In the genomic region with DNA sequence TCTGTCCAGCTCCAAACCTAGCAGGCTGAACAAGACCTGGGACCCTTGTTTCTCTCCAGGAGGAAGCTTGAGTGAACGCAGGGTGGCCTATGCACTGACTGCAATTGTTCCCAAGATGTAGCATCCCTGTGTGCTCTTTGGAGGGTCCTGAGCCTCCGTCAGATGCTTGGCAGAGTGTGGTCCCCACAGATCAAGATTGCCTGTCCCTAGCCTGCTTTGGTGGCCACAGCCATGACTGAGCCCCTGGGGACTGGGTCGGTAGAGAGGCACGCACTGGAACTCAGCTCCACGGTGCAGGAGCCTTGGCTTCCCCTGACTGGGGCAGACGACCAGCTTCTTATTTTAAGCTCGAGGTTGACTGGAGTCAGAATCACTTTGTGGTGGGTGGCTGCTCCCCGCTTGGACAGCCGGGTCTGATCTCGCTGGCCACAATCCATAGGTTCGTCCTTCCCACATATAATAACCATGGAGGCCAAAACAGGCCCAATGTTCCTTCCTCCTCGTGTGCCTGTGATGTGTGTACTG, we compare ENCODE assay signal across 8 cellular contexts.
DNase-seq lines count a peak whose midpoint lies in the region; ATAC-seq and TF ChIP-seq lines count a peak whose summit lies in the region.
"Had no signal": no experiment of that assay in that cellular context is flagged by ENCODE, and none has a peak within 500 bp of the region (broad histone marks: within the 10 kb centered on the region; RNA-seq: fewer than 3 reads in every experiment).

No MANE protein-coding gene starts in this region.

- H2AFZ ChIP-seq in IMR-90 (replicated peaks; ENCODE audit: low read length, poor library complexity) (no peak overlapping the region), Karpas-422 (ENCODE audit: low read length) (no peak overlapping the region)

- H3K27me3 ChIP-seq in IMR-90 (ENCODE audit: control insufficient read depth, insufficient read depth, low read length), result no peaks in the 10 kb centered on the region
- no peaks in the 10 kb centered on the region for H3K27me3 ChIP-seq in esophagus (ENCODE audit: control insufficient read depth in 1 of 2, insufficient read depth in 2 of 2, low read length in 2 of 2)
- H3K27me3 ChIP-seq in stomach smooth muscle (ENCODE audit: control insufficient read depth in 1 of 2, insufficient read depth in 2 of 2, low read length in 2 of 2), result no peaks in the 10 kb centered on the region
- H3K27me3 ChIP-seq in Karpas-422 (ENCODE audit: low read length), result 0 out of 2 replicates have a peak, but pooled peaks cover 3% of the 10 kb centered on the region

- peak overlapping the region; percentile 13 for H4K5ac ChIP-seq in IMR-90 (ENCODE audit: low read depth, low read length)

- no peaks in the 10 kb centered on the region for H3K9me2 ChIP-seq in Karpas-422 (replicated peaks; ENCODE audit: insufficient read depth, low read length)

- peaks cover 39% of the 10 kb centered on the region for H3K9me1 ChIP-seq in IMR-90 (ENCODE audit: insufficient read depth, low read length)

- no peak overlapping the region for H3K23ac ChIP-seq in IMR-90 (ENCODE audit: low read depth, low read length)

- DNase-seq in IMR-90, result no peak
- DNase-seq in DMS 273 (lab: John Stamatoyannopoulos, UW; ENCODE audit: unreplicated experiment), result no peak
- DNase-seq in Karpas-422, result no peak
- DNase-seq: erythroblast had no signal

- no peak overlapping the region for H3K56ac ChIP-seq in IMR-90 (ENCODE audit: extremely low read depth, insufficient read depth, low read length)

- no peaks in the 10 kb centered on the region for H3K79me2 ChIP-seq in Karpas-422 (ENCODE audit: low read length)

- H3K36me3 ChIP-seq in IMR-90 (ENCODE audit: control insufficient read depth, insufficient read depth, low read length), result peaks cover 22% of the 10 kb centered on the region; the same call in 1 of the 2 replicates
- H3K36me3 ChIP-seq in esophagus (ENCODE audit: control insufficient read depth in 2 of 2, insufficient read depth in 2 of 2, low read length in 1 of 2), result peaks cover 3 to 5% of the 10 kb centered on the region in 2 donors
- H3K36me3 ChIP-seq in stomach smooth muscle (ENCODE audit: control insufficient read depth in 2 of 2, insufficient read depth in 2 of 2, low read length in 2 of 2), result peaks cover 5 to 18% of the 10 kb centered on the region in 2 donors
- no peaks in the 10 kb centered on the region for H3K36me3 ChIP-seq in Karpas-422 (ENCODE audit: insufficient read depth, low read length)

- peak overlapping the region; percentile 99 for H2BK5ac ChIP-seq in IMR-90 (ENCODE audit: low read depth, low read length, poor library complexity, severe bottlenecking)

- H3K4me3 ChIP-seq in IMR-90 (ENCODE audit: insufficient read depth, low read depth, low read length) (no peak overlapping the region), esophagus (ENCODE audit: low read depth in 1 of 2, low read length in 2 of 2) (no peak overlapping the region), stomach smooth muscle (ENCODE audit: low read length in 2 of 2) (no peak overlapping the region), Karpas-422 (ENCODE audit: low read length) (no peak overlapping the region)

- no TSS peak for BruUV-seq in IMR-90 (replicated peaks; lab: Mats Ljungman, UMichigan)

- H3K9me3 ChIP-seq in IMR-90 (ENCODE audit: control insufficient read depth, insufficient read depth, low read length), result no peaks in the 10 kb centered on the region
- H3K9me3 ChIP-seq in esophagus (ENCODE audit: control insufficient read depth in 2 of 2, insufficient read depth in 1 of 2, low read depth in 1 of 2, low read length in 1 of 2), result no peaks in the 10 kb centered on the region
- no peaks in the 10 kb centered on the region for H3K9me3 ChIP-seq in stomach smooth muscle (ENCODE audit: control insufficient read depth in 2 of 2, low read length in 2 of 2)
- no peaks in the 10 kb centered on the region for H3K9me3 ChIP-seq in Karpas-422 (ENCODE audit: low read length)

- H3K4me2 ChIP-seq in IMR-90 (ENCODE audit: low read depth, low read length), result no peak overlapping the region
- H3K4me2 ChIP-seq in Karpas-422 (ENCODE audit: low read depth, low read length, poor library complexity, severe bottlenecking), result no peak overlapping the region

- H2BK120ac ChIP-seq in IMR-90 (ENCODE audit: low read depth, low read length), result peak overlapping the region; percentile 67

- CTCF ChIA-PET in IMR-90 (lab: Yijun Ruan, JAX), result no interaction called here

- dilution Hi-C loops in IMR-90 (cut with HindIII; ENCODE audit: low sequenced_read_pairs, unreplicated experiment), result no loop called here

- TF ChIP-seq RAD21 in IMR-90 (IDR thresholded peaks at IDR 0.05; ENCODE audit: low read length), result no peak

- H3K18ac ChIP-seq in IMR-90 (ENCODE audit: low read depth, low read length), result peak overlapping the region; percentile 59

- 0 out of 2 replicates have a peak, but pooled peaks cover 4% of the 10 kb centered on the region for H4K20me1 ChIP-seq in IMR-90 (ENCODE audit: insufficient read depth, low read length)
- no peaks in the 10 kb centered on the region; the same call in 1 of the 2 replicates for H4K20me1 ChIP-seq in Karpas-422 (ENCODE audit: insufficient read depth, low read depth, low read length)

- intact Hi-C loops in IMR-90 (cut with micrococcal nuclease), result no loop called here

- H4K91ac ChIP-seq in IMR-90 (ENCODE audit: insufficient read depth, low read depth, low read length), result peak overlapping the region; percentile 100; the same call in 1 of the 2 replicates

- H3K14ac ChIP-seq in IMR-90 (replicated peaks; ENCODE audit: low read depth, low read length), result no peak overlapping the region

- TF ChIP-seq CTCF in IMR-90 (conservative IDR thresholded peaks at IDR 0.05; ENCODE audit: low read depth, low read length), result no peak

- H3K9ac ChIP-seq in IMR-90 (ENCODE audit: low read depth, low read length), result no peak overlapping the region
- peak overlapping the region; percentile 2 to 21 for H3K9ac ChIP-seq in stomach smooth muscle (ENCODE audit: low read length in 2 of 2)
- H3K9ac ChIP-seq in Karpas-422 (ENCODE audit: low read length), result no peak overlapping the region

- POLR2A ChIA-PET in IMR-90 (lab: Charles Lee; ENCODE audit: unreplicated experiment), result no interaction called here

- peak; percentile 3 for ATAC-seq in GM19452 (IDR thresholded peaks at IDR 0.05; ENCODE audit: unreplicated experiment)
- ATAC-seq in IMR-90 (ENCODE audit: low read depth), result no peak
- ATAC-seq in GM21528 (IDR thresholded peaks at IDR 0.05; ENCODE audit: low FRiP score, unreplicated experiment), result no peak

- no peak for TF ChIP-seq POLR2A in IMR-90 (IDR thresholded peaks at IDR 0.05; ENCODE audit: low read depth, low read length)

- H3K27ac ChIP-seq in IMR-90 (ENCODE audit: insufficient read depth, low read length) (peak overlapping the region; percentile 100), esophagus (ENCODE audit: low read depth in 2 of 2, low read length in 1 of 2) (peak overlapping the region; percentile 38 to 77), stomach smooth muscle (ENCODE audit: low read length) (peak overlapping the region; percentile 99), Karpas-422 (ENCODE audit: low read length) (no peak overlapping the region)

- peak overlapping the region; percentile 100 for H3K4ac ChIP-seq in IMR-90 (ENCODE audit: low read depth, low read length)

- in situ Hi-C loops in IMR-90 (cut with MboI; ENCODE audit: low sequenced_read_pairs), result no loop called here

- peak overlapping the region; percentile 44 for H2AK9ac ChIP-seq in IMR-90 (replicated peaks; ENCODE audit: low read depth, low read length, poor library complexity)

- H4K8ac ChIP-seq in IMR-90 (ENCODE audit: low read depth in 2 of 2, low read length in 2 of 2), result peak overlapping the region; percentile 62 to 98; a peak in 2 of 4 replicates

- peaks cover 38% of the 10 kb centered on the region for H3K4me1 ChIP-seq in IMR-90 (ENCODE audit: control insufficient read depth, insufficient read depth, low read length)
- peaks cover 9 to 20% of the 10 kb centered on the region in 2 donors for H3K4me1 ChIP-seq in esophagus (ENCODE audit: control insufficient read depth in 2 of 2, insufficient read depth in 2 of 2, low read length in 1 of 2)
- H3K4me1 ChIP-seq in stomach smooth muscle (ENCODE audit: control insufficient read depth, insufficient read depth, low read length), result peaks cover 46% of the 10 kb centered on the region
- H3K4me1 ChIP-seq in Karpas-422 (ENCODE audit: low read length), result no peaks in the 10 kb centered on the region

- H3K79me1 ChIP-seq in IMR-90 (ENCODE audit: low read depth in 1 of 2, low read length in 2 of 2), result peaks cover 15 to 38% of the 10 kb centered on the region in 2 experiments

- peak overlapping the region; percentile 72; the same call in 1 of the 2 replicates for H2BK20ac ChIP-seq in IMR-90 (ENCODE audit: low read depth, low read length)

- H2AK5ac ChIP-seq in IMR-90 (ENCODE audit: low read depth, low read length), result peak overlapping the region; percentile 95

- WGBS in IMR-90 (ENCODE audit: extremely low coverage in 2 of 2, insufficient read length in 1 of 2), 2 experiments, result 100% methylated on average over 2 of the region's 12 CpGs; no CpG with 5 or more reads in 1 of the 2 experiments
- 79 to 82% methylated on average over 12 of the region's 12 CpGs for WGBS in esophagus, 2 donors

- H2BK15ac ChIP-seq in IMR-90 (ENCODE audit: low read depth, low read length), result peak overlapping the region; percentile 97; the same call in 2 of the 3 replicates

TF ChIP-seq in IMR-90, 13 proteins besides CTCF, POLR2A, EP300 and RAD21 (continues in another document):
- TF ChIP-seq MXI1 (IDR thresholded peaks at IDR 0.05; ENCODE audit: borderline replicate concordance, low read depth, low read length) (no peak), CEBPB (IDR thresholded peaks at IDR 0.05; ENCODE audit: low read depth, low read length) (no peak), BHLHE40 (IDR thresholded peaks at IDR 0.05; ENCODE audit: low read depth, low read length) (no peak), RCOR1 (IDR thresholded peaks at IDR 0.05; ENCODE audit: insufficient replicate concordance, low read length) (no peak), NFE2L2 (IDR thresholded peaks at IDR 0.05; ENCODE audit: low read depth, low read length) (no peak), SMC3 (IDR thresholded peaks at IDR 0.05; ENCODE audit: low read depth, low read length) (no peak), USF2 (IDR thresholded peaks at IDR 0.05; ENCODE audit: low read depth, low read length) (no peak), MAFK (IDR thresholded peaks at IDR 0.05; ENCODE audit: low read depth, low read length) (no peak), CHD1 (IDR thresholded peaks at IDR 0.05; ENCODE audit: low read depth, low read length) (no peak), MAZ (IDR thresholded peaks at IDR 0.05; ENCODE audit: borderline replicate concordance, low read depth, low read length) (no peak), FOS (IDR thresholded peaks at IDR 0.05; ENCODE audit: low read depth, low read length) (no peak)

Comparison
In these comparisons a context has a peak if more than half of its experiments do, and no peak if none do; other contexts are left out.
1. H3K9ac ChIP-seq: peak in stomach smooth muscle (2 of 2); none in IMR-90 (single experiment) and Karpas-422 (single experiment).